In genomic region chr12:85005615-85006014, GRCh38 we compare ENCODE assay signal across 27 cellular contexts. TPM values are rescaled to one million over a fixed set of nuclear protein-coding genes. Genes with fewer than 3 reads are reported as not detected.
DNase-seq lines count a peak whose midpoint lies in the region; ATAC-seq and TF ChIP-seq lines count a peak whose summit lies in the region.
"Had no signal": no experiment of that assay in that cellular context is flagged by ENCODE, and none has a peak within 500 bp of the region (broad histone marks: within the 10 kb centered on the region; RNA-seq: fewer than 3 reads in every experiment).

No MANE protein-coding gene starts in this region.

- H3K27me3 Mint-ChIP-seq in activated CD8-positive, alpha-beta T cell treated with anti-CD3 and anti-CD28 coated beads for 36 hours, result no peaks in the 10 kb centered on the region
- H3K27me3 Mint-ChIP-seq in activated CD8-positive, alpha-beta T cell treated with anti-CD3 and anti-CD28 coated beads, Interleukin-2, amount 10 ng/mL, durations not matched to agents 7 days and 5 days (ENCODE audit: low read depth), result no peaks in the 10 kb centered on the region
- H3K27me3 Mint-ChIP-seq in CD4-positive, alpha-beta T cell, result no peaks in the 10 kb centered on the region
- H3K27me3 Mint-ChIP-seq: IgD-negative memory B cell had no signal

- peak overlapping the region; percentile 2 for H3K4me3 ChIP-seq in iPS-18a (ENCODE audit: low read length)
- no peak overlapping the region for H3K4me3 ChIP-seq in thyroid gland (replicated peaks in 1 of 3)
- H3K4me3 ChIP-seq: BLaER1 treated with 17β-estradiol and CSF1 and Interleukin-3, amounts not matched to agents 10 nM and 100 nM had no signal

- H3K36me3 ChIP-seq in iPS-18a (ENCODE audit: control insufficient read depth, low read depth, low read length) (no peaks in the 10 kb centered on the region), thyroid gland (no peaks in the 10 kb centered on the region)
- H3K36me3 ChIP-seq: BLaER1 treated with 17β-estradiol and CSF1 and Interleukin-3, amounts not matched to agents 10 nM and 100 nM had no signal

- DNase-seq in activated CD8-positive, alpha-beta T cell treated with anti-CD3 and anti-CD28 coated beads for 36 hours, result peak; percentile 18
- no peak for DNase-seq in activated CD8-positive, alpha-beta T cell treated with anti-CD3 and anti-CD28 coated beads, Interleukin-2, amount 10 ng/mL, durations not matched to agents 7 days and 5 days
- DNase-seq in SW480 (ENCODE audit: low spot score) (peak; percentile 10), RPMI8226 (no peak), thyroid gland (no peak)
- DNase-seq in CD4-positive, alpha-beta T cell, result no peak
- DNase-seq: 8988T; CD8-positive, alpha-beta T cell; DMS53; EL; GF-D8; H7; Kasumi-1; MM.1S; NCI-H1092; NCI-H1436; NCI-H187 treated with DMSO at 0.1 percent for 48 hours; NCI-H2107; NCI-H446 treated with DMSO at 0.1 percent for 48 hours; NCI-H526 treated with DMSO at 0.1 percent for 48 hours; SHP77; SW 1271 had no signal

- TF ChIP-seq CTCF in activated CD8-positive, alpha-beta T cell treated with anti-CD3 and anti-CD28 coated beads for 36 hours (IDR thresholded peaks at IDR 0.05), result no peak
- TF ChIP-seq CTCF in thyroid gland (IDR thresholded peaks at IDR 0.05), result no peak
- TF ChIP-seq CTCF in CD4-positive, alpha-beta T cell (IDR thresholded peaks at IDR 0.05), result no peak

- H3K36me3 Mint-ChIP-seq in activated CD8-positive, alpha-beta T cell treated with anti-CD3 and anti-CD28 coated beads for 36 hours (ENCODE audit: low read depth), result no peaks in the 10 kb centered on the region
- no peaks in the 10 kb centered on the region for H3K36me3 Mint-ChIP-seq in activated CD8-positive, alpha-beta T cell treated with anti-CD3 and anti-CD28 coated beads, Interleukin-2, amount 10 ng/mL, durations not matched to agents 7 days and 5 days (ENCODE audit: low read depth)
- no peaks in the 10 kb centered on the region for H3K36me3 Mint-ChIP-seq in CD4-positive, alpha-beta T cell (ENCODE audit: low read depth)
- H3K36me3 Mint-ChIP-seq: CD8-positive, alpha-beta T cell; IgD-negative memory B cell had no signal

- ATAC-seq in activated CD8-positive, alpha-beta T cell treated with anti-CD3 and anti-CD28 coated beads for 36 hours, result no peak
- no peak for ATAC-seq in activated CD8-positive, alpha-beta T cell treated with anti-CD3 and anti-CD28 coated beads, Interleukin-2, amount 10 ng/mL, durations not matched to agents 7 days and 5 days
- no peak for ATAC-seq in GM19023 (IDR thresholded peaks at IDR 0.05; ENCODE audit: unreplicated experiment)
- ATAC-seq in CD4-positive, alpha-beta T cell (ENCODE audit: poor library complexity), result no peak
- ATAC-seq: CD8-positive, alpha-beta T cell had no signal

- H3K9me3 Mint-ChIP-seq in activated CD8-positive, alpha-beta T cell treated with anti-CD3 and anti-CD28 coated beads for 36 hours, result no peaks in the 10 kb centered on the region
- no peaks in the 10 kb centered on the region for H3K9me3 Mint-ChIP-seq in activated CD8-positive, alpha-beta T cell treated with anti-CD3 and anti-CD28 coated beads, Interleukin-2, amount 10 ng/mL, durations not matched to agents 7 days and 5 days (ENCODE audit: insufficient read depth)
- no peaks in the 10 kb centered on the region for H3K9me3 Mint-ChIP-seq in CD4-positive, alpha-beta T cell
- H3K9me3 Mint-ChIP-seq: CD8-positive, alpha-beta T cell; IgD-negative memory B cell had no signal

- POLR2A ChIA-PET in activated CD8-positive, alpha-beta T cell treated with anti-CD3 and anti-CD28 coated beads for 36 hours (lab: Charles Lee), result no interaction called here
- POLR2A ChIA-PET in activated CD8-positive, alpha-beta T cell treated with anti-CD3 and anti-CD28 coated beads, Interleukin-2, amount 10 ng/mL, durations not matched to agents 7 days and 5 days (lab: Charles Lee), result no interaction called here
- POLR2A ChIA-PET in CD4-positive, alpha-beta T cell (lab: Charles Lee), result no interaction called here

- H3K4me1 Mint-ChIP-seq in activated CD8-positive, alpha-beta T cell treated with anti-CD3 and anti-CD28 coated beads for 36 hours (ENCODE audit: low read depth), result no peaks in the 10 kb centered on the region
- no peaks in the 10 kb centered on the region for H3K4me1 Mint-ChIP-seq in activated CD8-positive, alpha-beta T cell treated with anti-CD3 and anti-CD28 coated beads, Interleukin-2, amount 10 ng/mL, durations not matched to agents 7 days and 5 days (ENCODE audit: low read depth)
- no peaks in the 10 kb centered on the region for H3K4me1 Mint-ChIP-seq in CD4-positive, alpha-beta T cell (ENCODE audit: low read depth)
- H3K4me1 Mint-ChIP-seq: IgD-negative memory B cell had no signal

- H3K27me3 ChIP-seq in iPS-18a (ENCODE audit: control insufficient read depth, insufficient read depth, low read length), result no peaks in the 10 kb centered on the region
- H3K27me3 ChIP-seq in thyroid gland, result no peaks in the 10 kb centered on the region
- H3K27me3 ChIP-seq in CD4-positive, alpha-beta T cell (ENCODE audit: control insufficient read depth, insufficient read depth, low read length), result no peaks in the 10 kb centered on the region
- H3K27me3 ChIP-seq: BLaER1 treated with 17β-estradiol and CSF1 and Interleukin-3, amounts not matched to agents 10 nM and 100 nM had no signal

- CTCF ChIA-PET in activated CD8-positive, alpha-beta T cell treated with anti-CD3 and anti-CD28 coated beads for 36 hours (lab: Charles Lee), result no interaction called here
- CTCF ChIA-PET in activated CD8-positive, alpha-beta T cell treated with anti-CD3 and anti-CD28 coated beads, Interleukin-2, amount 10 ng/mL, durations not matched to agents 7 days and 5 days (lab: Charles Lee), result no interaction called here
- CTCF ChIA-PET in CD4-positive, alpha-beta T cell (lab: Charles Lee), result no interaction called here

- WGBS in thyroid gland, 2 donors, result 90 to 100% methylated on average over 1 of the region's 1 CpG

- no peak for TF ChIP-seq POLR2A in thyroid gland (IDR thresholded peaks at IDR 0.05)

- H3K9ac ChIP-seq in iPS-18a (ENCODE audit: low read length), result no peak overlapping the region
- H3K9ac ChIP-seq: BLaER1 treated with 17β-estradiol and CSF1 and Interleukin-3, amounts not matched to agents 10 nM and 100 nM had no signal

- H3K4me3 Mint-ChIP-seq in activated CD8-positive, alpha-beta T cell treated with anti-CD3 and anti-CD28 coated beads for 36 hours, result no peak overlapping the region
- H3K4me3 Mint-ChIP-seq in activated CD8-positive, alpha-beta T cell treated with anti-CD3 and anti-CD28 coated beads, Interleukin-2, amount 10 ng/mL, durations not matched to agents 7 days and 5 days, result no peak overlapping the region
- H3K4me3 Mint-ChIP-seq in CD4-positive, alpha-beta T cell, result no peak overlapping the region
- H3K4me3 Mint-ChIP-seq: CD8-positive, alpha-beta T cell; IgD-negative memory B cell had no signal

- H3K9me3 ChIP-seq in iPS-18a (ENCODE audit: control insufficient read depth, low read depth, low read length) (no peaks in the 10 kb centered on the region), thyroid gland (no peaks in the 10 kb centered on the region)
- no peaks in the 10 kb centered on the region for H3K9me3 ChIP-seq in CD4-positive, alpha-beta T cell (ENCODE audit: control insufficient read depth, low read length)

- H3K4me1 ChIP-seq in iPS-18a (ENCODE audit: control insufficient read depth, low read depth, low read length) (peaks cover 27% of the 10 kb centered on the region), thyroid gland (no peaks in the 10 kb centered on the region)
- H3K4me1 ChIP-seq: BLaER1 treated with 17β-estradiol and CSF1 and Interleukin-3, amounts not matched to agents 10 nM and 100 nM had no signal

- H3K27ac ChIP-seq in iPS-18a (ENCODE audit: low read length), result no peak overlapping the region
- no peak overlapping the region for H3K27ac ChIP-seq in thyroid gland
- no peak overlapping the region for H3K27ac ChIP-seq in CD4-positive, alpha-beta T cell (ENCODE audit: low read depth, low read length)
- H3K27ac ChIP-seq: BLaER1 treated with 17β-estradiol and CSF1 and Interleukin-3, amounts not matched to agents 10 nM and 100 nM had no signal

- H3K27ac Mint-ChIP-seq in activated CD8-positive, alpha-beta T cell treated with anti-CD3 and anti-CD28 coated beads for 36 hours, result no peak overlapping the region
- no peak overlapping the region for H3K27ac Mint-ChIP-seq in activated CD8-positive, alpha-beta T cell treated with anti-CD3 and anti-CD28 coated beads, Interleukin-2, amount 10 ng/mL, durations not matched to agents 7 days and 5 days
- H3K27ac Mint-ChIP-seq in CD4-positive, alpha-beta T cell, result no peak overlapping the region
- H3K27ac Mint-ChIP-seq: CD8-positive, alpha-beta T cell; IgD-negative memory B cell had no signal

- intact Hi-C loops in activated CD8-positive, alpha-beta T cell treated with anti-CD3 and anti-CD28 coated beads for 36 hours (cut with micrococcal nuclease), result no loop called here
- intact Hi-C loops in thyroid gland (cut with DNase I), result no loop called here
- intact Hi-C loops in CD4-positive, alpha-beta T cell (cut with DNase I, micrococcal nuclease), result no loop called here

RNA-seq across cellular contexts. Expression of gene TSPAN19, which starts 30.5 kb away (rescaled TPM):
- total RNA-seq in activated CD8-positive, alpha-beta T cell treated with anti-CD3 and anti-CD28 coated beads for 36 hours, result not detected
- total RNA-seq in activated CD8-positive, alpha-beta T cell treated with anti-CD3 and anti-CD28 coated beads, Interleukin-2, amount 10 ng/mL, durations not matched to agents 7 days and 5 days, result not detected
- under 1 TPM in 2 of 4 donors, not detected in 2; 0.27 to 0.56 TPM for total RNA-seq in thyroid gland
- total RNA-seq in CD4-positive, alpha-beta T cell, result not detected
- total RNA-seq: CD8-positive, alpha-beta T cell; H7; RPMI7951 had no signal

RNA-seq across cellular contexts. Expression of gene LRRIQ1, which starts 30.5 kb away (rescaled TPM):
- not detected for total RNA-seq in activated CD8-positive, alpha-beta T cell treated with anti-CD3 and anti-CD28 coated beads for 36 hours
- total RNA-seq in activated CD8-positive, alpha-beta T cell treated with anti-CD3 and anti-CD28 coated beads, Interleukin-2, amount 10 ng/mL, durations not matched to agents 7 days and 5 days, result not detected
- 1 to 10 TPM; 1.3 to 6.8 (median 4.4) TPM for total RNA-seq in thyroid gland
- not detected for total RNA-seq in CD4-positive, alpha-beta T cell
- total RNA-seq: CD8-positive, alpha-beta T cell had no signal

Comparison
In these comparisons a context has a peak if more than half of its experiments do, and no peak if none do; other contexts are left out.
1. DNase-seq: peak in activated CD8-positive, alpha-beta T cell treated with anti-CD3 and anti-CD28 coated beads for 36 hours (single experiment) and SW480 (single experiment); none in activated CD8-positive, alpha-beta T cell treated with anti-CD3 and anti-CD28 coated beads, Interleukin-2, amount 10 ng/mL, durations not matched to agents 7 days and 5 days (single experiment), RPMI8226 (single experiment), thyroid gland (0 of 2) and CD4-positive, alpha-beta T cell (0 of 10).